1 cellular context compared by ENCODE assay signal in the genomic region with DNA sequence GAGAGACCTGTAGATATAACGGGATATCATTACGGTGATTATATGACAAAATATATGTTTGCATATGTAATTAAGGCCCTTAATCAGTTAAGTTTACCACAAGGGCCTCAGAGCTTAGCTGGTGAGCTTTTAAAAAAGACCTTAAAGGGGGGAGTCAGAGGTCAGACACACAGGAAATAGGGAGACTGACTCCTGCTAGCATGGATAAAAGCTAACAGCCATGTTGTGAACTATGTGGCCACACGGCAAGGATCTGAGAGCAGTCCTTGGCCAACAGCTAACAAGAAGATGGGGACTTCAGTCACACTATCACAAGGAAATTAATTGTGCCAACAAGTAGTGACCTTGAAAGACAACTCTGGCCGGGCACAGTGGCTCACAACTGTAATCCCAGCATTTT.
TF ChIP-seq lines count a peak whose summit lies in the region.

No MANE protein-coding gene starts in this region.

TF ChIP-seq in HepG2, 621 proteins besides CTCF, POLR2A, EP300 and RAD21:
- TF ChIP-seq ZXDC (CRISPR knock-in tag; IDR thresholded peaks at IDR 0.05) (no peak), MIXL1 (CRISPR knock-in tag; IDR thresholded peaks at IDR 0.05) (no peak), LCORL (IDR thresholded peaks at IDR 0.05) (no peak), LCORL (CRISPR knock-in tag; IDR thresholded peaks at IDR 0.05) (no peak), KMT2A (CRISPR knock-in tag; IDR thresholded peaks at IDR 0.05) (no peak), ZFP36 (IDR thresholded peaks at IDR 0.05; ENCODE audit: borderline replicate concordance, low read depth, low read length, partially characterized antibody) (no peak), SOX5 (CRISPR knock-in tag; IDR thresholded peaks at IDR 0.05; ENCODE audit: borderline replicate concordance) (no peak), GPBP1L1 (CRISPR knock-in tag; IDR thresholded peaks at IDR 0.05) (no peak), SSRP1 (CRISPR knock-in tag; IDR thresholded peaks at IDR 0.05) (no peak), CBX1 (IDR thresholded peaks at IDR 0.05; ENCODE audit: low read depth) (no peak), MYNN (CRISPR knock-in tag; IDR thresholded peaks at IDR 0.05; ENCODE audit: low read depth) (no peak), PRDM15 (CRISPR knock-in tag; IDR thresholded peaks at IDR 0.05) (no peak), STAT6 (CRISPR knock-in tag; IDR thresholded peaks at IDR 0.05; ENCODE audit: borderline replicate concordance) (no peak)
- TF ChIP-seq, protein P1, sequence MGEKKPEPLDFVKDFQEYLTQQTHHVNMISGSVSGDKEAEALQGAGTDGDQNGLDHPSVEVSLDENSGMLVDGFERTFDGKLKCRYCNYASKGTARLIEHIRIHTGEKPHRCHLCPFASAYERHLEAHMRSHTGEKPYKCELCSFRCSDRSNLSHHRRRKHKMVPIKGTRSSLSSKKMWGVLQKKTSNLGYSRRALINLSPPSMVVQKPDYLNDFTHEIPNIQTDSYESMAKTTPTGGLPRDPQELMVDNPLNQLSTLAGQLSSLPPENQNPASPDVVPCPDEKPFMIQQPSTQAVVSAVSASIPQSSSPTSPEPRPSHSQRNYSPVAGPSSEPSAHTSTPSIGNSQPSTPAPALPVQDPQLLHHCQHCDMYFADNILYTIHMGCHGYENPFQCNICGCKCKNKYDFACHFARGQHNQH (CRISPR knock-in tag; IDR thresholded peaks at IDR 0.05) = no peak
- TF ChIP-seq, protein P2, sequence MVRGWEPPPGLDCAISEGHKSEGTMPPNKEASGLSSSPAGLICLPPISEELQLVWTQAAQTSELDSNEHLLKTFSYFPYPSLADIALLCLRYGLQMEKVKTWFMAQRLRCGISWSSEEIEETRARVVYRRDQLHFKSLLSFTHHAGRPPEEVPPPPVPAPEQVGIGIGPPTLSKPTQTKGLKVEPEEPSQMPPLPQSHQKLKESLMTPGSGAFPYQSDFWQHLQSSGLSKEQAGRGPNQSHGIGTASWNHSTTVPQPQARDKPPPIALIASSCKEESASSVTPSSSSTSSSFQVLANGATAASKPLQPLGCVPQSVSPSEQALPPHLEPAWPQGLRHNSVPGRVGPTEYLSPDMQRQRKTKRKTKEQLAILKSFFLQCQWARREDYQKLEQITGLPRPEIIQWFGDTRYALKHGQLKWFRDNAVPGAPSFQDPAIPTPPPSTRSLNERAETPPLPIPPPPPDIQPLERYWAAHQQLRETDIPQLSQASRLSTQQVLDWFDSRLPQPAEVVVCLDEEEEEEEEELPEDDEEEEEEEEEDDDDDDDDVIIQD (CRISPR knock-in tag; IDR thresholded peaks at IDR 0.05; ENCODE audit: low read depth) = no peak
- TF ChIP-seq, protein P3, sequence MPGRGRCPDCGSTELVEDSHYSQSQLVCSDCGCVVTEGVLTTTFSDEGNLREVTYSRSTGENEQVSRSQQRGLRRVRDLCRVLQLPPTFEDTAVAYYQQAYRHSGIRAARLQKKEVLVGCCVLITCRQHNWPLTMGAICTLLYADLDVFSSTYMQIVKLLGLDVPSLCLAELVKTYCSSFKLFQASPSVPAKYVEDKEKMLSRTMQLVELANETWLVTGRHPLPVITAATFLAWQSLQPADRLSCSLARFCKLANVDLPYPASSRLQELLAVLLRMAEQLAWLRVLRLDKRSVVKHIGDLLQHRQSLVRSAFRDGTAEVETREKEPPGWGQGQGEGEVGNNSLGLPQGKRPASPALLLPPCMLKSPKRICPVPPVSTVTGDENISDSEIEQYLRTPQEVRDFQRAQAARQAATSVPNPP (CRISPR knock-in tag; IDR thresholded peaks at IDR 0.05) = no peak
- TF ChIP-seq, protein P4, sequence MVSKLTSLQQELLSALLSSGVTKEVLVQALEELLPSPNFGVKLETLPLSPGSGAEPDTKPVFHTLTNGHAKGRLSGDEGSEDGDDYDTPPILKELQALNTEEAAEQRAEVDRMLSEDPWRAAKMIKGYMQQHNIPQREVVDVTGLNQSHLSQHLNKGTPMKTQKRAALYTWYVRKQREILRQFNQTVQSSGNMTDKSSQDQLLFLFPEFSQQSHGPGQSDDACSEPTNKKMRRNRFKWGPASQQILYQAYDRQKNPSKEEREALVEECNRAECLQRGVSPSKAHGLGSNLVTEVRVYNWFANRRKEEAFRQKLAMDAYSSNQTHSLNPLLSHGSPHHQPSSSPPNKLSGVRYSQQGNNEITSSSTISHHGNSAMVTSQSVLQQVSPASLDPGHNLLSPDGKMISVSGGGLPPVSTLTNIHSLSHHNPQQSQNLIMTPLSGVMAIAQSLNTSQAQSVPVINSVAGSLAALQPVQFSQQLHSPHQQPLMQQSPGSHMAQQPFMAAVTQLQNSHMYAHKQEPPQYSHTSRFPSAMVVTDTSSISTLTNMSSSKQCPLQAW (CRISPR knock-in tag; IDR thresholded peaks at IDR 0.05) = no peak
- TF ChIP-seq, protein P5, sequence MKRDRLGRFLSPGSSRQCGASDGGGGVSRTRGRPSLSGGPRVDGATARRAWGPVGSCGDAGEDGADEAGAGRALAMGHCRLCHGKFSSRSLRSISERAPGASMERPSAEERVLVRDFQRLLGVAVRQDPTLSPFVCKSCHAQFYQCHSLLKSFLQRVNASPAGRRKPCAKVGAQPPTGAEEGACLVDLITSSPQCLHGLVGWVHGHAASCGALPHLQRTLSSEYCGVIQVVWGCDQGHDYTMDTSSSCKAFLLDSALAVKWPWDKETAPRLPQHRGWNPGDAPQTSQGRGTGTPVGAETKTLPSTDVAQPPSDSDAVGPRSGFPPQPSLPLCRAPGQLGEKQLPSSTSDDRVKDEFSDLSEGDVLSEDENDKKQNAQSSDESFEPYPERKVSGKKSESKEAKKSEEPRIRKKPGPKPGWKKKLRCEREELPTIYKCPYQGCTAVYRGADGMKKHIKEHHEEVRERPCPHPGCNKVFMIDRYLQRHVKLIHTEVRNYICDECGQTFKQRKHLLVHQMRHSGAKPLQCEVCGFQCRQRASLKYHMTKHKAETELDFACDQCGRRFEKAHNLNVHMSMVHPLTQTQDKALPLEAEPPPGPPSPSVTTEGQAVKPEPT (CRISPR knock-in tag; IDR thresholded peaks at IDR 0.05; ENCODE audit: low read depth) = no peak
- TF ChIP-seq, protein P6, sequence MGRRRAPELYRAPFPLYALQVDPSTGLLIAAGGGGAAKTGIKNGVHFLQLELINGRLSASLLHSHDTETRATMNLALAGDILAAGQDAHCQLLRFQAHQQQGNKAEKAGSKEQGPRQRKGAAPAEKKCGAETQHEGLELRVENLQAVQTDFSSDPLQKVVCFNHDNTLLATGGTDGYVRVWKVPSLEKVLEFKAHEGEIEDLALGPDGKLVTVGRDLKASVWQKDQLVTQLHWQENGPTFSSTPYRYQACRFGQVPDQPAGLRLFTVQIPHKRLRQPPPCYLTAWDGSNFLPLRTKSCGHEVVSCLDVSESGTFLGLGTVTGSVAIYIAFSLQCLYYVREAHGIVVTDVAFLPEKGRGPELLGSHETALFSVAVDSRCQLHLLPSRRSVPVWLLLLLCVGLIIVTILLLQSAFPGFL (CRISPR knock-in tag; IDR thresholded peaks at IDR 0.05) = no peak
